ENCODE assay signal across 8 cellular contexts in the genomic region with DNA sequence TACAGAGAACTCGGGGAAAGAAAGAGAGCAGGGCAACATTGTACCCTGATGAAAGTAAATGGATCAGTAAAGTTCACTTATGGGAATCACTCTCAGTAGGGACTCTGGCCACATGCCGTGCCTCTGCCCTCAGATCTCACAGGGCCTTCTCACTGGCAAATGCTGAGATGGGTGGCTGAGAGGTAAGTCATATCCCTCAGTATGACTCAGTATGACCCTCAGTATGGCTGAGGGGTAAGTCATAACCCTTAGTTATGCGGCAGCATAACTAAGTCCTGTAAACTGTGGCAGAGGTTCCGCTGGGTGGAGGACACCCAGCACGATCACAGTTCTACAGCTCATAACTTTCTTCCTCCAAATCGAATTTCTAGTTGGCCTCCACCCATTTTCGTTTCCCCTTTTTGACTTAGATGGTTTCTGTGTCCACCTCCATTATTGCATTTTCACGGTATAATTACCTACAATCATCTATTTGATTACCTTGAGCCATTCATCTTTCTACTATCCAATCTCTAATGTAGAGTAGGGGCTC. TPM values are rescaled to one million over a fixed set of nuclear protein-coding genes. Genes with fewer than 3 reads are reported as not detected.
DNase-seq lines count a peak whose midpoint lies in the region; ATAC-seq and TF ChIP-seq lines count a peak whose summit lies in the region.

No MANE protein-coding gene starts in this region.

- peak; percentile 85 for ATAC-seq in GM19035 (IDR thresholded peaks at IDR 0.05; ENCODE audit: unreplicated experiment)
- peak; percentile 91 for ATAC-seq in HG02678 (IDR thresholded peaks at IDR 0.05; ENCODE audit: unreplicated experiment)
- peak; percentile 14 for ATAC-seq in naive thymus-derived CD4-positive, alpha-beta T cell

- H3K27me3 Mint-ChIP-seq in naive thymus-derived CD4-positive, alpha-beta T cell: peaks cover 10 to 27% (median 24%) of the 10 kb centered on the region in 5 donors

- no peaks in the 10 kb centered on the region for H3K36me3 ChIP-seq in naive thymus-derived CD4-positive, alpha-beta T cell (ENCODE audit: control insufficient read depth in 2 of 3, insufficient read depth in 3 of 3, low read length in 3 of 3)
- no peaks in the 10 kb centered on the region for H3K36me3 ChIP-seq in left ventricle myocardium inferior

- H3K4me3 ChIP-seq in naive thymus-derived CD4-positive, alpha-beta T cell (ENCODE audit: low read length): no peak overlapping the region
- no peak overlapping the region for H3K4me3 ChIP-seq in left ventricle myocardium inferior

- no peaks in the 10 kb centered on the region for H3K36me3 Mint-ChIP-seq in naive thymus-derived CD4-positive, alpha-beta T cell

- CTCF ChIA-PET in naive thymus-derived CD4-positive, alpha-beta T cell (lab: Charles Lee): no interaction called here

- H3K27me3 ChIP-seq in naive thymus-derived CD4-positive, alpha-beta T cell (ENCODE audit: control insufficient read depth in 2 of 2, insufficient read depth in 2 of 2, low read length in 2 of 2): no peaks in the 10 kb centered on the region
- no peaks in the 10 kb centered on the region for H3K27me3 ChIP-seq in left ventricle myocardium inferior (ENCODE audit: low read depth)

- no peak overlapping the region for H3K27ac ChIP-seq in naive thymus-derived CD4-positive, alpha-beta T cell (ENCODE audit: low read depth, low read length)
- no peak overlapping the region for H3K27ac ChIP-seq in left ventricle myocardium inferior (replicated peaks)

- TF ChIP-seq CTCF in left ventricle myocardium inferior (IDR thresholded peaks at IDR 0.05; ENCODE audit: borderline replicate concordance): no peak

- POLR2A ChIA-PET in naive thymus-derived CD4-positive, alpha-beta T cell (lab: Charles Lee): no interaction called here

- intact Hi-C loops in naive thymus-derived CD4-positive, alpha-beta T cell (cut with micrococcal nuclease): no loop called here
- intact Hi-C loops in left ventricle myocardium inferior (cut with micrococcal nuclease): no loop called here

- H3K4me1 ChIP-seq in naive thymus-derived CD4-positive, alpha-beta T cell (ENCODE audit: control insufficient read depth in 2 of 2, insufficient read depth in 2 of 2, low read length in 2 of 2): no peaks in the 10 kb centered on the region
- no peaks in the 10 kb centered on the region for H3K4me1 ChIP-seq in left ventricle myocardium inferior

- no peak overlapping the region for H3K27ac Mint-ChIP-seq in naive thymus-derived CD4-positive, alpha-beta T cell

- H3K4me1 Mint-ChIP-seq in naive thymus-derived CD4-positive, alpha-beta T cell: no peaks in the 10 kb centered on the region

- no peaks in the 10 kb centered on the region for H3K9me3 Mint-ChIP-seq in naive thymus-derived CD4-positive, alpha-beta T cell

- DNase-seq in NOMO-1 (lab: John Stamatoyannopoulos, UW; ENCODE audit: unreplicated experiment in 2 of 2) (peak; percentile 48 to 69), germinal center (ENCODE audit: low spot score) (no peak), left ventricle myocardium inferior (no peak), foreskin melanocyte (no peak), NCI-H226 (no peak)
- no peak for DNase-seq in naive thymus-derived CD4-positive, alpha-beta T cell

- no peaks in the 10 kb centered on the region for H3K9me3 ChIP-seq in naive thymus-derived CD4-positive, alpha-beta T cell (ENCODE audit: control insufficient read depth in 2 of 3, low read length in 3 of 3)
- no peaks in the 10 kb centered on the region for H3K9me3 ChIP-seq in left ventricle myocardium inferior (replicated peaks)

- H3K4me3 Mint-ChIP-seq in naive thymus-derived CD4-positive, alpha-beta T cell: no peak overlapping the region

RNA-seq across cellular contexts. Expression of gene WNT16, which starts 26.5 kb away (rescaled TPM):
- not detected for total RNA-seq in naive thymus-derived CD4-positive, alpha-beta T cell
- polyA plus RNA-seq in naive thymus-derived CD4-positive, alpha-beta T cell: not detected
- not detected for total RNA-seq in left ventricle myocardium inferior

Comparison
In these comparisons a context has a peak if more than half of its experiments do, and no peak if none do; other contexts are left out.
1. ATAC-seq: peak in every context shown above with its lines; median percentile 91 in HG02678; 85 in GM19035; 14 in naive thymus-derived CD4-positive, alpha-beta T cell.
2. DNase-seq: peak in NOMO-1 (2 of 2); none in naive thymus-derived CD4-positive, alpha-beta T cell (0 of 9), germinal center (single experiment), left ventricle myocardium inferior (single experiment), foreskin melanocyte (single experiment) and NCI-H226 (single experiment).